ENCODE assay signal across 10 cellular contexts in the genomic region with DNA sequence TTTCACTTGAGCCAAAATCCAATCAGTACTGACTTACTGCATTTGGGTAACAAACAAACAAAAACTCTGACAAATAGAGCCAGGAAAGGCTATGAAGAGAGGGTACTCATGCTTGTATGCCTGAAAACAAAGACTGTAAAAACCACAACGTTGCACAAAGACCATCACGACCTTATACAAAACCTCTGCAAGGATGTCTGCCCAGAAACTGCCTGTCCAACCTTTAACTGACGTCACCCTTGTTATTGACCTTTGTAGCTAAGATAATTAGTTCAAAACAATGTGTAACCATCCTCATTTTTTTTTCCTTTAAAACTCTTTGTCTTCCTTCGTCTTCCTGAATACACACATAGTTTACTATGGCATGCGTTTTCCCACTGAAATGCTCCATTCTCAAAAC. TPM values are rescaled to one million over a fixed set of nuclear protein-coding genes. Genes with fewer than 3 reads are reported as not detected.
A peak's percentile ranks its signal among the peaks of the same experiment; 100 is the strongest.
DNase-seq lines count a peak whose midpoint lies in the region; ATAC-seq and TF ChIP-seq lines count a peak whose summit lies in the region.
"Had no signal": no experiment of that assay in that cellular context is flagged by ENCODE, and none has a peak within 500 bp of the region (broad histone marks: within the 10 kb centered on the region; RNA-seq: fewer than 3 reads in every experiment).

No MANE protein-coding gene starts in this region.

- intact Hi-C loops in heart left ventricle (cut with DNase I) (loop anchor here in 3 of 10 donors (1.0 to 10.0 kb wide), 3 partner anchors 37 to 71 kb away; a partner anchor contains a TSS), right cardiac atrium (cut with DNase I) (loop anchor here in 1 of 4 donors (2.0 kb wide), 1 partner anchor 37 kb away; a partner anchor contains a TSS), transverse colon (cut with DNase I; ENCODE audit: low total_unique reads) (no loop called here), aorta (cut with DNase I) (no loop called here)

- H3K27ac Mint-ChIP-seq in activated naive CD8-positive, alpha-beta T cell treated with anti-CD3 and anti-CD28 coated beads, Interleukin-2, amount 10 ng/mL, durations not matched to agents 7 days and 5 days, result no peak overlapping the region
- H3K27ac Mint-ChIP-seq in memory B cell, result peak overlapping the region; percentile 94

- POLR2A ChIA-PET in activated naive CD8-positive, alpha-beta T cell treated with anti-CD3 and anti-CD28 coated beads, Interleukin-2, amount 10 ng/mL, durations not matched to agents 7 days and 5 days (lab: Charles Lee), result interaction anchor here (2.1 kb wide), 1 partner anchor 15 kb away, joined by 20 read pairs; no protein-coding TSS in a partner anchor

- peaks cover 22% of the 10 kb centered on the region for H3K36me3 Mint-ChIP-seq in activated naive CD8-positive, alpha-beta T cell treated with anti-CD3 and anti-CD28 coated beads, Interleukin-2, amount 10 ng/mL, durations not matched to agents 7 days and 5 days
- H3K36me3 Mint-ChIP-seq in memory B cell, result peaks cover 13% of the 10 kb centered on the region

- H3K9me3 ChIP-seq in heart left ventricle (no peaks in the 10 kb centered on the region), right cardiac atrium (ENCODE audit: control insufficient read depth, low read length) (no peaks in the 10 kb centered on the region), transverse colon (no peaks in the 10 kb centered on the region), aorta (ENCODE audit: control insufficient read depth, low read length) (no peaks in the 10 kb centered on the region)
- H3K9me3 ChIP-seq: upper lobe of right lung had no signal

- DNase-seq in heart left ventricle (no peak), right cardiac atrium (no peak), memory B cell (ENCODE audit: low spot score in 2 of 2) (no peak), transverse colon (no peak), aorta (no peak), NCI-H345 treated with DMSO at 0.1 percent for 48 hours (lab: John Stamatoyannopoulos, UW; ENCODE audit: unreplicated experiment) (no peak)
- DNase-seq in activated naive CD8-positive, alpha-beta T cell treated with anti-CD3 and anti-CD28 coated beads, Interleukin-2, amount 10 ng/mL, durations not matched to agents 7 days and 5 days, result no peak
- DNase-seq in stimulated activated CD8-positive, alpha-beta memory T cell treated with anti-CD3 and anti-CD28 coated beads, Interleukin-4, amount 100 ng/mL, for 48 hours, result no peak
- DNase-seq: EL, upper lobe of right lung had no signal

- in situ Hi-C loops in transverse colon (cut with MboI; ENCODE audit: low pct_ligation_motif_present in 1 of 4, low pct_unique_long_range_greater_than_20kb in 1 of 4, low sequenced_read_pairs in 3 of 4), result loop anchor here in 1 of 4 donors (25.0 kb wide), 1 partner anchor 572 kb away; a partner anchor contains a TSS

- peak overlapping the region in 1 of 12 donors; percentile 78 for H3K4me3 ChIP-seq in heart left ventricle
- no peak overlapping the region for H3K4me3 ChIP-seq in right cardiac atrium (ENCODE audit: low read length)
- peak overlapping the region in 1 of 4 donors; percentile 93 for H3K4me3 ChIP-seq in transverse colon
- no peak overlapping the region for H3K4me3 ChIP-seq in aorta (ENCODE audit: low read length in 2 of 2)

- H3K36me3 ChIP-seq in heart left ventricle, result peaks cover 0 to 26% (median 13%) of the 10 kb centered on the region in 9 donors
- no peaks in the 10 kb centered on the region for H3K36me3 ChIP-seq in transverse colon
- no peaks in the 10 kb centered on the region for H3K36me3 ChIP-seq in aorta (ENCODE audit: control insufficient read depth in 1 of 2, insufficient read depth in 2 of 2, low read length in 1 of 2)

- peak overlapping the region; percentile 98 for H3K4me3 Mint-ChIP-seq in activated naive CD8-positive, alpha-beta T cell treated with anti-CD3 and anti-CD28 coated beads, Interleukin-2, amount 10 ng/mL, durations not matched to agents 7 days and 5 days
- peak overlapping the region; percentile 14 for H3K4me3 Mint-ChIP-seq in memory B cell

- WGBS in heart left ventricle, 4 donors, result 80 to 82% (median 81%) methylated on average over 5 of the region's 5 CpGs
- WGBS in right cardiac atrium, result 76% methylated on average over 5 of the region's 5 CpGs
- 48 to 50% methylated on average over 3 to 5 of the region's 5 CpGs for WGBS in transverse colon (ENCODE audit: low coverage in 1 of 2), 2 donors
- 81% methylated on average over 5 of the region's 5 CpGs for WGBS in aorta, 2 donors

- H3K9me3 Mint-ChIP-seq in activated naive CD8-positive, alpha-beta T cell treated with anti-CD3 and anti-CD28 coated beads, Interleukin-2, amount 10 ng/mL, durations not matched to agents 7 days and 5 days, result no peaks in the 10 kb centered on the region
- H3K9me3 Mint-ChIP-seq in memory B cell, result no peaks in the 10 kb centered on the region

- ATAC-seq in heart left ventricle (no peak), right cardiac atrium (no peak), memory B cell (ENCODE audit: low read depth) (no peak), aorta (ENCODE audit: low FRiP score) (no peak)
- ATAC-seq in activated naive CD8-positive, alpha-beta T cell treated with anti-CD3 and anti-CD28 coated beads, Interleukin-2, amount 10 ng/mL, durations not matched to agents 7 days and 5 days (ENCODE audit: low read depth), result no peak

- H3K27me3 ChIP-seq in heart left ventricle (no peaks in the 10 kb centered on the region), right cardiac atrium (ENCODE audit: control insufficient read depth, insufficient read depth) (no peaks in the 10 kb centered on the region), transverse colon (no peaks in the 10 kb centered on the region), aorta (ENCODE audit: control insufficient read depth in 1 of 2, insufficient read depth in 2 of 2, low read length in 1 of 2) (no peaks in the 10 kb centered on the region)
- H3K27me3 ChIP-seq: upper lobe of right lung had no signal

- peaks cover 2% of the 10 kb centered on the region for H3K27me3 Mint-ChIP-seq in activated naive CD8-positive, alpha-beta T cell treated with anti-CD3 and anti-CD28 coated beads, Interleukin-2, amount 10 ng/mL, durations not matched to agents 7 days and 5 days
- H3K27me3 Mint-ChIP-seq in memory B cell, result no peaks in the 10 kb centered on the region

- peaks cover 22% of the 10 kb centered on the region for H3K4me1 Mint-ChIP-seq in activated naive CD8-positive, alpha-beta T cell treated with anti-CD3 and anti-CD28 coated beads, Interleukin-2, amount 10 ng/mL, durations not matched to agents 7 days and 5 days
- H3K4me1 Mint-ChIP-seq in memory B cell, result peaks cover 14% of the 10 kb centered on the region

- TF ChIP-seq EP300 in transverse colon (IDR thresholded peaks at IDR 0.05; ENCODE audit: low read depth), result no peak

- peak overlapping the region in 7 of 12 donors; percentile 96 to 99 (median 97) for H3K27ac ChIP-seq in heart left ventricle
- H3K27ac ChIP-seq in right cardiac atrium (ENCODE audit: low read length), result no peak overlapping the region
- peak overlapping the region; percentile 94 to 100 (median 98) for H3K27ac ChIP-seq in transverse colon
- H3K27ac ChIP-seq in aorta (ENCODE audit: low read depth in 1 of 2, low read length in 2 of 2), result no peak overlapping the region

- TF ChIP-seq CTCF in heart left ventricle (IDR thresholded peaks at IDR 0.05) (no peak), transverse colon (IDR thresholded peaks at IDR 0.05) (no peak)

- no peak for TF ChIP-seq POLR2A in heart left ventricle (IDR thresholded peaks at IDR 0.05)
- TF ChIP-seq POLR2A in transverse colon (IDR thresholded peaks at IDR 0.05), result no peak

- peaks cover 0 to 35% (median 26%) of the 10 kb centered on the region in 12 donors for H3K4me1 ChIP-seq in heart left ventricle
- H3K4me1 ChIP-seq in right cardiac atrium (ENCODE audit: control insufficient read depth, insufficient read depth, low read length), result no peaks in the 10 kb centered on the region
- H3K4me1 ChIP-seq in transverse colon, result peaks cover 13 to 35% (median 28%) of the 10 kb centered on the region in 4 donors
- no peaks in the 10 kb centered on the region for H3K4me1 ChIP-seq in aorta (ENCODE audit: control insufficient read depth in 1 of 2, insufficient read depth in 2 of 2, low read length in 2 of 2)

RNA-seq across cellular contexts. Expression of a gene that starts 0.8 kb away (rescaled TPM):
- total RNA-seq in heart left ventricle (10 to 100 TPM; 11.8 to 17.8 (median 12.9) TPM), right cardiac atrium (10 to 100 TPM; 16.1 to 19.9 (median 18.2) TPM), transverse colon (100 to 1,000 TPM in 1 of 4 donors, 10 to 100 TPM in 3; 55.3 to 147 (median 85.5) TPM), aorta (10 to 100 TPM; 44.5 to 59.1 TPM)
- polyA plus RNA-seq in heart left ventricle (10 to 100 TPM; 11.5 to 12.8 TPM), right cardiac atrium (17.0 TPM), aorta (10 to 100 TPM; 19.5 to 69.2 TPM)
- total RNA-seq in activated naive CD8-positive, alpha-beta T cell treated with anti-CD3 and anti-CD28 coated beads, Interleukin-2, amount 10 ng/mL, durations not matched to agents 7 days and 5 days, result 10 to 100 TPM; 77.7 to 78.4 TPM

RNA-seq across cellular contexts. Expression of a gene that starts 18.0 kb away (rescaled TPM):
- total RNA-seq in heart left ventricle (10 to 100 TPM; 36.3 to 77.9 (median 63.6) TPM), right cardiac atrium (10 to 100 TPM; 48.4 to 65.6 (median 58.1) TPM), transverse colon (10 to 100 TPM in 2 of 4 donors, 1 to 10 TPM in 1, not detected in 1; 4.0 to 17.5 (median 11.3) TPM), aorta (10 to 100 TPM; 19.9 to 23.9 TPM)
- polyA plus RNA-seq in heart left ventricle (100 to 1,000 TPM in 1 of 2 donors, 10 to 100 TPM in 1; 90.2 to 209 TPM), right cardiac atrium (140 TPM), aorta (10 to 100 TPM; 45.8 to 58.4 TPM)
- 10 to 100 TPM; 27.2 to 28.8 TPM for total RNA-seq in activated naive CD8-positive, alpha-beta T cell treated with anti-CD3 and anti-CD28 coated beads, Interleukin-2, amount 10 ng/mL, durations not matched to agents 7 days and 5 days

RNA-seq across cellular contexts. Expression of a gene that starts 20.2 kb away (rescaled TPM):
- 1 to 10 TPM in 2 of 9 donors, under 1 TPM in 6, not detected in 1; 0.28 to 1.5 (median 0.58) TPM for total RNA-seq in heart left ventricle
- under 1 TPM; 0.11 to 0.73 TPM for polyA plus RNA-seq in heart left ventricle
- total RNA-seq in right cardiac atrium, result 1 to 10 TPM in 1 of 4 donors, under 1 TPM in 3; 0.42 to 1.0 (median 0.75) TPM
- polyA plus RNA-seq in right cardiac atrium, result 0.52 TPM
- total RNA-seq in activated naive CD8-positive, alpha-beta T cell treated with anti-CD3 and anti-CD28 coated beads, Interleukin-2, amount 10 ng/mL, durations not matched to agents 7 days and 5 days, result under 1 TPM; 0.22 to 0.43 TPM
- total RNA-seq in transverse colon, result 1 to 10 TPM in 3 of 4 donors, under 1 TPM in 1; 1.00 to 9.6 (median 7.2) TPM
- 1 to 10 TPM; 1.1 to 1.9 TPM for total RNA-seq in aorta
- 1 to 10 TPM; 1.6 TPM for polyA plus RNA-seq in aorta

RNA-seq across cellular contexts. Expression of a gene that starts 37.4 kb away (rescaled TPM):
- total RNA-seq in heart left ventricle (10 to 100 TPM; 42.7 to 58.4 (median 52.1) TPM), right cardiac atrium (10 to 100 TPM; 46.7 to 67.7 (median 54.8) TPM), transverse colon (10 to 100 TPM; 29.9 to 48.3 (median 42.6) TPM), aorta (10 to 100 TPM; 39.7 to 40.5 TPM)
- polyA plus RNA-seq in heart left ventricle (100 to 1,000 TPM in 1 of 2 donors, 10 to 100 TPM in 1; 71.6 to 129 TPM), right cardiac atrium (106 TPM), aorta (100 to 1,000 TPM in 1 of 2 donors, 10 to 100 TPM in 1; 63.3 to 116 TPM)
- 10 to 100 TPM; 52.8 to 53.9 TPM for total RNA-seq in activated naive CD8-positive, alpha-beta T cell treated with anti-CD3 and anti-CD28 coated beads, Interleukin-2, amount 10 ng/mL, durations not matched to agents 7 days and 5 days

RNA-seq across cellular contexts. Expression of a gene that starts 38.6 kb away (rescaled TPM):
- total RNA-seq in heart left ventricle, result 10 to 100 TPM in 3 of 9 donors, 1 to 10 TPM in 6; 2.4 to 13.9 (median 9.0) TPM
- polyA plus RNA-seq in heart left ventricle, result 1 to 10 TPM; 2.5 TPM
- 10 to 100 TPM in 1 of 4 donors, 1 to 10 TPM in 3; 8.0 to 10.5 (median 9.6) TPM for total RNA-seq in right cardiac atrium
- 2.3 TPM for polyA plus RNA-seq in right cardiac atrium
- total RNA-seq in activated naive CD8-positive, alpha-beta T cell treated with anti-CD3 and anti-CD28 coated beads, Interleukin-2, amount 10 ng/mL, durations not matched to agents 7 days and 5 days, result 1 to 10 TPM; 2.6 to 3.4 TPM
- 10 to 100 TPM in 1 of 4 donors, 1 to 10 TPM in 3; 1.9 to 28.3 (median 3.7) TPM for total RNA-seq in transverse colon
- total RNA-seq in aorta, result 10 to 100 TPM; 19.4 to 23.3 TPM
- polyA plus RNA-seq in aorta, result 1 to 10 TPM; 1.3 to 2.4 TPM

Comparison
In these comparisons a context has a peak if more than half of its experiments do, and no peak if none do; other contexts are left out.
1. H3K27ac ChIP-seq: peak in heart left ventricle (7 of 12) and transverse colon (4 of 4); none in right cardiac atrium (single experiment) and aorta (0 of 2).